ENCODE assay signal across 1 cellular context in the genomic region with DNA sequence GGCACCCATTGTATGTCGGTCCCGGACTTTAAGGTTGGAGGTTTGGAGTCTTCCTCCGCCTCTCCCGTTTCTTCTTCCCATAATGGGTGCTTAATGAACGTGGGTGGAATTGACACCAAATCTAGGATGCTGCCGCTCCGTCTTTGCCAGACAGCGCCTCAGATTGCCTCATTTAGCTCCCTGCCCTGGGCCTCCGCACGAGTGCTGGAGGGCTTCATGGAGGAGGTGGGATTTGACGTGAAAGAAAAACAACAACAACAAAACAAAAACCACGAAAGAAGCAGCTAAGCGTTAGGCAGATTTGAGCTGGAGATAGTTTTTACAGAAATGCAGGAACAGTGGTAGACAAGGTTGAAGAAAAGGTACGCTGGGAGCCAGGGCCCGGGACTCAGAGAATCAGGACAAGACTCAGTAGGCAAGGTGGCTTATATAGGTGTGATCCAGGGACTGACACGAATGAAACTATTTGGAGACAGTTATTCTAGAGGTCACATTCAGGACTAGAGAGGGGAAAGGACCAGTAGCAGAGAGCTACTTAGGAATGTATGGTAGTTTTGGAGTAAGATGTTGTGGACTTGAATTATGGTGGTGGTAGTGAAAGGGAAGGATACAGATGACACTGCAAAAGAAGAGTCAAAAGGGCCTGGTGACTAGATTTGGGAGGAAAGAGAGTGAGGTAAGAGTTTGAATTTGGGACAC.
TF ChIP-seq lines count a peak whose summit lies in the region.

No MANE protein-coding gene starts in this region.

TF ChIP-seq in WTC11, 78 proteins besides CTCF, POLR2A, EP300 and RAD21 (continued from another document):
- TF ChIP-seq, protein P1, sequence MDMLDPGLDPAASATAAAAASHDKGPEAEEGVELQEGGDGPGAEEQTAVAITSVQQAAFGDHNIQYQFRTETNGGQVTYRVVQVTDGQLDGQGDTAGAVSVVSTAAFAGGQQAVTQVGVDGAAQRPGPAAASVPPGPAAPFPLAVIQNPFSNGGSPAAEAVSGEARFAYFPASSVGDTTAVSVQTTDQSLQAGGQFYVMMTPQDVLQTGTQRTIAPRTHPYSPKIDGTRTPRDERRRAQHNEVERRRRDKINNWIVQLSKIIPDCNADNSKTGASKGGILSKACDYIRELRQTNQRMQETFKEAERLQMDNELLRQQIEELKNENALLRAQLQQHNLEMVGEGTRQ (CRISPR knock-in tag; IDR thresholded peaks at IDR 0.05), result no peak
- TF ChIP-seq NR3C1 (CRISPR knock-in tag; conservative IDR thresholded peaks at IDR 0.05; ENCODE audit: low read depth) (no peak), AFF4 (CRISPR knock-in tag; IDR thresholded peaks at IDR 0.05; ENCODE audit: borderline replicate concordance) (no peak), FOXP1 (CRISPR knock-in tag; IDR thresholded peaks at IDR 0.05; ENCODE audit: borderline replicate concordance) (no peak), NFE2L1 (CRISPR knock-in tag; IDR thresholded peaks at IDR 0.05) (no peak), CDX4 (CRISPR knock-in tag; IDR thresholded peaks at IDR 0.05; ENCODE audit: borderline replicate concordance) (no peak), SMAD3 (CRISPR knock-in tag; IDR thresholded peaks at IDR 0.05; ENCODE audit: borderline replicate concordance) (no peak)
- TF ChIP-seq, protein P2, sequence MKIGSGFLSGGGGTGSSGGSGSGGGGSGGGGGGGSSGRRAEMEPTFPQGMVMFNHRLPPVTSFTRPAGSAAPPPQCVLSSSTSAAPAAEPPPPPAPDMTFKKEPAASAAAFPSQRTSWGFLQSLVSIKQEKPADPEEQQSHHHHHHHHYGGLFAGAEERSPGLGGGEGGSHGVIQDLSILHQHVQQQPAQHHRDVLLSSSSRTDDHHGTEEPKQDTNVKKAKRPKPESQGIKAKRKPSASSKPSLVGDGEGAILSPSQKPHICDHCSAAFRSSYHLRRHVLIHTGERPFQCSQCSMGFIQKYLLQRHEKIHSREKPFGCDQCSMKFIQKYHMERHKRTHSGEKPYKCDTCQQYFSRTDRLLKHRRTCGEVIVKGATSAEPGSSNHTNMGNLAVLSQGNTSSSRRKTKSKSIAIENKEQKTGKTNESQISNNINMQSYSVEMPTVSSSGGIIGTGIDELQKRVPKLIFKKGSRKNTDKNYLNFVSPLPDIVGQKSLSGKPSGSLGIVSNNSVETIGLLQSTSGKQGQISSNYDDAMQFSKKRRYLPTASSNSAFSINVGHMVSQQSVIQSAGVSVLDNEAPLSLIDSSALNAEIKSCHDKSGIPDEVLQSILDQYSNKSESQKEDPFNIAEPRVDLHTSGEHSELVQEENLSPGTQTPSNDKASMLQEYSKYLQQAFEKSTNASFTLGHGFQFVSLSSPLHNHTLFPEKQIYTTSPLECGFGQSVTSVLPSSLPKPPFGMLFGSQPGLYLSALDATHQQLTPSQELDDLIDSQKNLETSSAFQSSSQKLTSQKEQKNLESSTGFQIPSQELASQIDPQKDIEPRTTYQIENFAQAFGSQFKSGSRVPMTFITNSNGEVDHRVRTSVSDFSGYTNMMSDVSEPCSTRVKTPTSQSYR (CRISPR knock-in tag; IDR thresholded peaks at IDR 0.05), result no peak
- TF ChIP-seq, protein P3, sequence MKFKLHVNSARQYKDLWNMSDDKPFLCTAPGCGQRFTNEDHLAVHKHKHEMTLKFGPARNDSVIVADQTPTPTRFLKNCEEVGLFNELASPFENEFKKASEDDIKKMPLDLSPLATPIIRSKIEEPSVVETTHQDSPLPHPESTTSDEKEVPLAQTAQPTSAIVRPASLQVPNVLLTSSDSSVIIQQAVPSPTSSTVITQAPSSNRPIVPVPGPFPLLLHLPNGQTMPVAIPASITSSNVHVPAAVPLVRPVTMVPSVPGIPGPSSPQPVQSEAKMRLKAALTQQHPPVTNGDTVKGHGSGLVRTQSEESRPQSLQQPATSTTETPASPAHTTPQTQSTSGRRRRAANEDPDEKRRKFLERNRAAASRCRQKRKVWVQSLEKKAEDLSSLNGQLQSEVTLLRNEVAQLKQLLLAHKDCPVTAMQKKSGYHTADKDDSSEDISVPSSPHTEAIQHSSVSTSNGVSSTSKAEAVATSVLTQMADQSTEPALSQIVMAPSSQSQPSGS (CRISPR knock-in tag; IDR thresholded peaks at IDR 0.05; ENCODE audit: borderline replicate concordance, low read depth), result no peak
